ENCODE assay signal across 8 cellular contexts in genomic region chr17:82098939-82099765, GRCh38. TPM values are rescaled to one million over a fixed set of nuclear protein-coding genes. Genes with fewer than 3 reads are reported as not detected.
A peak's percentile ranks its signal among the peaks of the same experiment; 100 is the strongest.
DNase-seq lines count a peak whose midpoint lies in the region; ATAC-seq and TF ChIP-seq lines count a peak whose summit lies in the region.

No MANE protein-coding gene starts in this region.

- H3K4me2 ChIP-seq in PC-3 (ENCODE audit: low read length) = peak overlapping the region; percentile 90

- intact Hi-C loops in PC-3 (cut with micrococcal nuclease) = loop anchor here (5.0 kb wide), 1 partner anchor 62 kb away; the partner anchor contains the start of gene DCXR

- no TSS peak for BruUV-seq in PC-3 (replicated peaks; lab: Mats Ljungman, UMichigan)

- H3K79me2 ChIP-seq in PC-3 (ENCODE audit: low read length) = peaks cover 43% of the 10 kb centered on the region

- ATAC-seq in HG02642 (IDR thresholded peaks at IDR 0.05; ENCODE audit: poor library complexity, unreplicated experiment) = peak; percentile 14
- peak; percentile 6 for ATAC-seq in PC-3

- POLR2A ChIA-PET in PC-3 (lab: Charles Lee; ENCODE audit: unreplicated experiment) = interaction anchor here (0.6 to 1.8 kb wide), 2 partner anchors 61 to 356 kb away, joined by 3 to 4 read pairs; partner anchors contain the start of gene DCXR

- peak overlapping the region; percentile 78 for H2AFZ ChIP-seq in PC-3 (ENCODE audit: low read length)

- peak overlapping the region; percentile 93 for H3K9ac ChIP-seq in PC-3 (ENCODE audit: low read length)
- peak overlapping the region; percentile 70 for H3K9ac ChIP-seq in mucosa of stomach (ENCODE audit: low read length)

- CTCF ChIA-PET in PC-3 (lab: Charles Lee) = no interaction called here

- H4K20me1 ChIP-seq in PC-3 (ENCODE audit: low read length) = peaks cover 25% of the 10 kb centered on the region

- H3K27ac ChIP-seq in PC-3 (ENCODE audit: low read length) = peak overlapping the region; percentile 85
- H3K27ac ChIP-seq in coronary artery = peak overlapping the region; percentile 70 to 100

- DNase-seq in NCI-H2196 treated with DMSO at 0.1 percent for 48 hours (lab: John Stamatoyannopoulos, UW; ENCODE audit: unreplicated experiment) (peak; percentile 58), NCI-H2196 (lab: John Stamatoyannopoulos, UW; ENCODE audit: unreplicated experiment) (no peak), PC-3 (no peak), coronary artery (ENCODE audit: low spot score) (no peak), HK-2 (ENCODE audit: unreplicated experiment) (no peak)
- DNase-seq in stimulated activated CD4-positive, alpha-beta T cell treated with anti-CD3 and anti-CD28 coated beads, Interleukin-4, amount 100 ng/mL, for 24 hours = no peak

- H3K36me3 ChIP-seq in PC-3 (ENCODE audit: low read depth, low read length) (peaks cover 17% of the 10 kb centered on the region), mucosa of stomach (ENCODE audit: control insufficient read depth, insufficient read depth, low read length) (no peaks in the 10 kb centered on the region)

- no peaks in the 10 kb centered on the region for H3K27me3 ChIP-seq in PC-3 (ENCODE audit: low read length)
- H3K27me3 ChIP-seq in mucosa of stomach (ENCODE audit: control insufficient read depth, insufficient read depth, low read length) = no peaks in the 10 kb centered on the region

- H3K9me3 ChIP-seq in PC-3 (ENCODE audit: low read length) (no peaks in the 10 kb centered on the region), mucosa of stomach (ENCODE audit: control insufficient read depth, low read length) (no peaks in the 10 kb centered on the region)

- H3K4me3 ChIP-seq in PC-3 (ENCODE audit: low read length) (peak overlapping the region; percentile 69), coronary artery (peak overlapping the region; percentile 93), mucosa of stomach (ENCODE audit: low read length) (peak overlapping the region; percentile 14)

- TF ChIP-seq CTCF in PC-3 (conservative IDR thresholded peaks at IDR 0.05; ENCODE audit: low read depth, low read length) (no peak), coronary artery (IDR thresholded peaks at IDR 0.05) (no peak)

- H3K9me2 ChIP-seq in PC-3 (replicated peaks; ENCODE audit: low read length) = no peaks in the 10 kb centered on the region

- H3K4me1 ChIP-seq in PC-3 (ENCODE audit: insufficient read depth, low read length) (peaks cover 35% of the 10 kb centered on the region), mucosa of stomach (ENCODE audit: control insufficient read depth, insufficient read depth, low read length) (peaks cover 58% of the 10 kb centered on the region)

- H3F3A ChIP-seq in PC-3 (ENCODE audit: low read length, unreplicated experiment) = no peaks in the 10 kb centered on the region

RNA-seq across cellular contexts. Expression of gene FASN, which starts 1.1 kb away (rescaled TPM):
- total RNA-seq in PC-3 (2014; rRNA removed) = 269 and 364 TPM in 2 replicates

RNA-seq across cellular contexts. Expression of gene DUS1L, which starts 33.5 kb away (rescaled TPM):
- total RNA-seq in PC-3 (2014; rRNA removed) = 205 and 262 TPM in 2 replicates

RNA-seq across cellular contexts. Expression of gene GPS1, which starts 47.5 kb away (rescaled TPM):
- 240 and 287 TPM in 2 replicates for total RNA-seq in PC-3 (2014; rRNA removed)

RNA-seq across cellular contexts. Expression of gene RFNG, which starts 47.5 kb away (rescaled TPM):
- total RNA-seq in PC-3 (2014; rRNA removed) = 46.7 and 46.8 TPM in 2 replicates

Comparison
In these comparisons a context has a peak if more than half of its experiments do, and no peak if none do; other contexts are left out.
1. H3K4me3 ChIP-seq: peak in every context shown above with its lines; median percentile 93 in coronary artery; 69 in PC-3; 14 in mucosa of stomach.